ENCODE assay signal across 27 cellular contexts in the genomic region with DNA sequence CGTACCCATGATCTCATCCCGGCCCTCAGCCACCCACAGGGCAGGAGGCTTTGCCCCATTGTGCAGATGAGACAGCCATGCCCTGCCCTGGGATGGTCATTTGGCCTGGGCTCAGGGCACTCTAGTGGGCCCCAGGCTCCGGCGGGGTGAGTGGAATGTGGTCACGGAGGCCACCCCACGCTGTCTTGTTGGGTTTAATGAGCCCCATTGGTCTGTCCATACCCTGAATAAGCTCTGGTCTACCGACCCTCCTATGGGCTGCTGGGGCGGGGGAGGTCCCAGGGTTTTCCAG. TPM values are rescaled to one million over a fixed set of nuclear protein-coding genes. Genes with fewer than 3 reads are reported as not detected.
DNase-seq lines count a peak whose midpoint lies in the region; ATAC-seq and TF ChIP-seq lines count a peak whose summit lies in the region.
"Had no signal": no experiment of that assay in that cellular context is flagged by ENCODE, and none has a peak within 500 bp of the region (broad histone marks: within the 10 kb centered on the region; RNA-seq: fewer than 3 reads in every experiment).

No MANE protein-coding gene starts in this region.

- H3K4me1 Mint-ChIP-seq in activated naive CD4-positive, alpha-beta T cell treated with anti-CD3 and anti-CD28 coated beads, Interleukin-2, amount 50 U/mL, for 24 hours, result peaks cover 14% of the 10 kb centered on the region
- peaks cover 63% of the 10 kb centered on the region for H3K4me1 Mint-ChIP-seq in WTC11
- peaks cover 43% of the 10 kb centered on the region for H3K4me1 Mint-ChIP-seq in type B pancreatic cell (ENCODE audit: unreplicated experiment)

- no peaks in the 10 kb centered on the region for H3K27me3 ChIP-seq in foreskin keratinocyte
- no peaks in the 10 kb centered on the region for H3K27me3 ChIP-seq in spleen (replicated peaks in 1 of 7)
- H3K27me3 ChIP-seq: body of pancreas, gastrocnemius medialis, pancreas, tibial artery had no signal

- peak overlapping the region; percentile 99 for H3K27ac ChIP-seq in foreskin keratinocyte
- H3K27ac ChIP-seq in spleen, result no peak overlapping the region
- H3K27ac ChIP-seq: 22Rv1, body of pancreas, gastrocnemius medialis, left ventricle myocardium inferior, pancreas, tibial artery had no signal

- H3K9me3 ChIP-seq in spleen, result no peaks in the 10 kb centered on the region
- H3K9me3 ChIP-seq: body of pancreas, gastrocnemius medialis, left ventricle myocardium inferior, pancreas, tibial artery had no signal

- WGBS in spleen, 5 donors, result 81 to 100% (median 94%) methylated on average over 2 to 8 of the region's 8 CpGs

- H3K4me1 ChIP-seq in foreskin keratinocyte, result peaks cover 39% of the 10 kb centered on the region
- H3K4me1 ChIP-seq in spleen, result peaks cover 9 to 45% (median 30%) of the 10 kb centered on the region in 6 donors

- no peaks in the 10 kb centered on the region for H3K36me3 Mint-ChIP-seq in activated naive CD4-positive, alpha-beta T cell treated with anti-CD3 and anti-CD28 coated beads, Interleukin-2, amount 50 U/mL, for 24 hours
- no peaks in the 10 kb centered on the region for H3K36me3 Mint-ChIP-seq in activated naive CD4-positive, alpha-beta T cell treated with anti-CD3 and anti-CD28 coated beads, Interleukin-2, amount 50 U/mL, for 72 hours
- H3K36me3 Mint-ChIP-seq in WTC11 (no peaks in the 10 kb centered on the region), type B pancreatic cell (no peaks in the 10 kb centered on the region)
- H3K36me3 Mint-ChIP-seq: CD4-positive, CD25-positive, alpha-beta regulatory T cell had no signal

- TF ChIP-seq CTCF in WTC11 (IDR thresholded peaks at IDR 0.05), result no peak
- no peak for TF ChIP-seq CTCF in foreskin keratinocyte (conservative IDR thresholded peaks at IDR 0.05)
- no peak for TF ChIP-seq CTCF in type B pancreatic cell (conservative IDR thresholded peaks at IDR 0.05)
- no peak for TF ChIP-seq CTCF in spleen (IDR thresholded peaks at IDR 0.05 in 8 of 11, conservative IDR thresholded peaks at IDR 0.05 in 3 of 11)

- H3K27me3 Mint-ChIP-seq in activated naive CD4-positive, alpha-beta T cell treated with anti-CD3 and anti-CD28 coated beads, Interleukin-2, amount 50 U/mL, for 24 hours, result no peaks in the 10 kb centered on the region
- H3K27me3 Mint-ChIP-seq in WTC11 (ENCODE audit: low read depth), result no peaks in the 10 kb centered on the region
- no peaks in the 10 kb centered on the region for H3K27me3 Mint-ChIP-seq in type B pancreatic cell
- H3K27me3 Mint-ChIP-seq: CD4-positive, CD25-positive, alpha-beta regulatory T cell; stimulated activated naive CD8-positive, alpha-beta T cell treated with anti-CD3 and anti-CD28 coated beads, Interleukin-15, amount 100 ng/mL, for 72 hours had no signal

- TF ChIP-seq POLR2A in spleen (IDR thresholded peaks at IDR 0.05), result no peak

- no peak for DNase-seq in activated naive CD4-positive, alpha-beta T cell treated with anti-CD3 and anti-CD28 coated beads, Interleukin-2, amount 50 U/mL, for 72 hours (ENCODE audit: low spot score in 2 of 2)
- no peak for DNase-seq in WTC11 (ENCODE audit: low spot score)
- DNase-seq in foreskin keratinocyte, result peak; percentile 60 to 78
- no peak for DNase-seq in type B pancreatic cell (ENCODE audit: extremely low spot score, unreplicated experiment)
- DNase-seq in spleen, result no peak
- no peak for DNase-seq in stimulated activated CD4-positive, alpha-beta T cell treated with anti-CD3 and anti-CD28 coated beads, Interleukin-12 subunit alpha, Interleukin-12 subunit beta, amount 100 ng/mL, for 4 hours
- DNase-seq: activated B cell treated with CpG ODN at 0.5 μM for 24 hours; activated CD4-positive, alpha-beta T cell treated with anti-CD3 and anti-CD28 coated beads, Interleukin-2, amount 50 U/mL, for 48 hours; body of pancreas; CD4-positive, CD25-positive, alpha-beta regulatory T cell; erythroblast; gastrocnemius medialis; hippocampal formation; Karpas-422; left ventricle myocardium inferior; NCI-H1930; Right ventricle myocardium superior; stimulated activated naive CD8-positive, alpha-beta T cell treated with anti-CD3 and anti-CD28 coated beads, Interleukin-15, amount 100 ng/mL, for 72 hours; T-helper 9 cell; tibial artery had no signal

- H3K27ac Mint-ChIP-seq in activated naive CD4-positive, alpha-beta T cell treated with anti-CD3 and anti-CD28 coated beads, Interleukin-2, amount 50 U/mL, for 24 hours, result peak overlapping the region; percentile 65
- peak overlapping the region in 1 of 2 donors; percentile 42 for H3K27ac Mint-ChIP-seq in activated naive CD4-positive, alpha-beta T cell treated with anti-CD3 and anti-CD28 coated beads, Interleukin-2, amount 50 U/mL, for 72 hours
- H3K27ac Mint-ChIP-seq in WTC11, result no peak overlapping the region
- peak overlapping the region; percentile 88 for H3K27ac Mint-ChIP-seq in type B pancreatic cell
- H3K27ac Mint-ChIP-seq: activated B cell treated with CpG ODN at 0.5 μM for 24 hours; CD4-positive, CD25-positive, alpha-beta regulatory T cell; stimulated activated naive CD8-positive, alpha-beta T cell treated with anti-CD3 and anti-CD28 coated beads, Interleukin-15, amount 100 ng/mL, for 72 hours had no signal

- ATAC-seq in activated naive CD4-positive, alpha-beta T cell treated with anti-CD3 and anti-CD28 coated beads, Interleukin-2, amount 50 U/mL, for 72 hours, result no peak
- 0 out of 2 replicates have a peak, but pooled peaks have one; percentile 0 for ATAC-seq in WTC11
- ATAC-seq in foreskin keratinocyte, result peak; percentile 13
- ATAC-seq in GM19395 (IDR thresholded peaks at IDR 0.05; ENCODE audit: unreplicated experiment), result no peak
- ATAC-seq: body of pancreas; gastrocnemius medialis; right cardiac atrium; stimulated activated naive CD8-positive, alpha-beta T cell treated with anti-CD3 and anti-CD28 coated beads, Interleukin-15, amount 100 ng/mL, for 72 hours had no signal

- intact Hi-C loops in spleen (cut with DNase I; ENCODE audit: low total_unique reads), result no loop called here

- CTCF ChIA-PET in WTC11 (lab: Charles Lee), result interaction anchor here (0.6 to 4.1 kb wide), 11 partner anchors 23 to 171 kb away, joined by 3 to 22 read pairs (median 4); a partner anchor contains a TSS

- no peak overlapping the region for H3K4me3 Mint-ChIP-seq in activated naive CD4-positive, alpha-beta T cell treated with anti-CD3 and anti-CD28 coated beads, Interleukin-2, amount 50 U/mL, for 24 hours
- H3K4me3 Mint-ChIP-seq in WTC11 (no peak overlapping the region), type B pancreatic cell (peak overlapping the region; percentile 21)
- H3K4me3 Mint-ChIP-seq: activated B cell treated with CpG ODN at 0.5 μM for 24 hours; CD4-positive, CD25-positive, alpha-beta regulatory T cell; nephron; stimulated activated naive CD8-positive, alpha-beta T cell treated with anti-CD3 and anti-CD28 coated beads, Interleukin-15, amount 100 ng/mL, for 72 hours had no signal

- POLR2A ChIA-PET in WTC11 (lab: Charles Lee), result interaction anchor here (0.5 to 0.9 kb wide), 3 partner anchors 86 to 232 kb away, joined by 3 to 4 read pairs (median 3); no protein-coding TSS in a partner anchor

- H3K36me3 ChIP-seq in spleen, result no peaks in the 10 kb centered on the region
- H3K36me3 ChIP-seq: gastrocnemius medialis, left ventricle myocardium inferior, pancreas, tibial artery had no signal

- no peak overlapping the region for H3K4me3 ChIP-seq in spleen
- H3K4me3 ChIP-seq: body of pancreas, gastrocnemius medialis, left ventricle myocardium inferior, pancreas, tibial artery had no signal

- H3K9me3 Mint-ChIP-seq in activated naive CD4-positive, alpha-beta T cell treated with anti-CD3 and anti-CD28 coated beads, Interleukin-2, amount 50 U/mL, for 24 hours, result no peaks in the 10 kb centered on the region
- H3K9me3 Mint-ChIP-seq in activated naive CD4-positive, alpha-beta T cell treated with anti-CD3 and anti-CD28 coated beads, Interleukin-2, amount 50 U/mL, for 72 hours, result no peaks in the 10 kb centered on the region
- H3K9me3 Mint-ChIP-seq in WTC11 (no peaks in the 10 kb centered on the region), type B pancreatic cell (no peaks in the 10 kb centered on the region)
- H3K9me3 Mint-ChIP-seq: activated B cell treated with CpG ODN at 0.5 μM for 24 hours; CD4-positive, CD25-positive, alpha-beta regulatory T cell; nephron; stimulated activated naive CD8-positive, alpha-beta T cell treated with anti-CD3 and anti-CD28 coated beads, Interleukin-15, amount 100 ng/mL, for 72 hours had no signal

TF ChIP-seq in WTC11, 78 proteins besides CTCF, POLR2A, EP300 and RAD21 (continues in another document):
- no peak for TF ChIP-seq GABPB1 (CRISPR knock-in tag; IDR thresholded peaks at IDR 0.05)
- no peak for TF ChIP-seq CBFB (CRISPR knock-in tag; IDR thresholded peaks at IDR 0.05; ENCODE audit: low read depth)
- TF ChIP-seq, protein P1, sequence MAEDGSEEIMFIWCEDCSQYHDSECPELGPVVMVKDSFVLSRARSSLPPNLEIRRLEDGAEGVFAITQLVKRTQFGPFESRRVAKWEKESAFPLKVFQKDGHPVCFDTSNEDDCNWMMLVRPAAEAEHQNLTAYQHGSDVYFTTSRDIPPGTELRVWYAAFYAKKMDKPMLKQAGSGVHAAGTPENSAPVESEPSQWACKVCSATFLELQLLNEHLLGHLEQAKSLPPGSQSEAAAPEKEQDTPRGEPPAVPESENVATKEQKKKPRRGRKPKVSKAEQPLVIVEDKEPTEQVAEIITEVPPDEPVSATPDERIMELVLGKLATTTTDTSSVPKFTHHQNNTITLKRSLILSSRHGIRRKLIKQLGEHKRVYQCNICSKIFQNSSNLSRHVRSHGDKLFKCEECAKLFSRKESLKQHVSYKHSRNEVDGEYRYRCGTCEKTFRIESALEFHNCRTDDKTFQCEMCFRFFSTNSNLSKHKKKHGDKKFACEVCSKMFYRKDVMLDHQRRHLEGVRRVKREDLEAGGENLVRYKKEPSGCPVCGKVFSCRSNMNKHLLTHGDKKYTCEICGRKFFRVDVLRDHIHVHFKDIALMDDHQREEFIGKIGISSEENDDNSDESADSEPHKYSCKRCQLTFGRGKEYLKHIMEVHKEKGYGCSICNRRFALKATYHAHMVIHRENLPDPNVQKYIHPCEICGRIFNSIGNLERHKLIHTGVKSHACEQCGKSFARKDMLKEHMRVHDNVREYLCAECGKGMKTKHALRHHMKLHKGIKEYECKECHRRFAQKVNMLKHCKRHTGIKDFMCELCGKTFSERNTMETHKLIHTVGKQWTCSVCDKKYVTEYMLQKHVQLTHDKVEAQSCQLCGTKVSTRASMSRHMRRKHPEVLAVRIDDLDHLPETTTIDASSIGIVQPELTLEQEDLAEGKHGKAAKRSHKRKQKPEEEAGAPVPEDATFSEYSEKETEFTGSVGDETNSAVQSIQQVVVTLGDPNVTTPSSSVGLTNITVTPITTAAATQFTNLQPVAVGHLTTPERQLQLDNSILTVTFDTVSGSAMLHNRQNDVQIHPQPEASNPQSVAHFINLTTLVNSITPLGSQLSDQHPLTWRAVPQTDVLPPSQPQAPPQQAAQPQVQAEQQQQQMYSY (CRISPR knock-in tag; IDR thresholded peaks at IDR 0.05), result no peak

RNA-seq across cellular contexts. Expression of a gene that starts 50.6 kb away (rescaled TPM):
- 1 to 10 TPM; 1.3 to 2.4 TPM for total RNA-seq in activated naive CD4-positive, alpha-beta T cell treated with anti-CD3 and anti-CD28 coated beads, Interleukin-2, amount 50 U/mL, for 72 hours
- total RNA-seq in WTC11 (2021) (0.31 to 0.78 TPM (median 0.44 TPM) in 3 replicates), foreskin keratinocyte (0.07 and 0.14 TPM in 2 replicates), type B pancreatic cell (ENCODE audit: low replicate concordance) (0.10 TPM in 1 of 2 replicates, not detected in the other), spleen (100 to 1,000 TPM; 200 to 426 (median 316) TPM)
- polyA plus RNA-seq in foreskin keratinocyte (0.04 TPM in 1 of 2 replicates, not detected in the other), spleen (100 to 1,000 TPM in 1 of 3 donors, 10 to 100 TPM in 2; 63.4 to 121 (median 84.2) TPM)
- total RNA-seq: chondrocyte had no signal

Comparison
In these comparisons a context has a peak if more than half of its experiments do, and no peak if none do; other contexts are left out.
1. ATAC-seq: peak in WTC11 (single experiment) and foreskin keratinocyte (single experiment); none in activated naive CD4-positive, alpha-beta T cell treated with anti-CD3 and anti-CD28 coated beads, Interleukin-2, amount 50 U/mL, for 72 hours (0 of 2) and GM19395 (single experiment).
2. DNase-seq: peak in foreskin keratinocyte (2 of 2); none in activated naive CD4-positive, alpha-beta T cell treated with anti-CD3 and anti-CD28 coated beads, Interleukin-2, amount 50 U/mL, for 72 hours (0 of 2), WTC11 (single experiment), type B pancreatic cell (single experiment), spleen (single experiment) and stimulated activated CD4-positive, alpha-beta T cell treated with anti-CD3 and anti-CD28 coated beads, Interleukin-12 subunit alpha, Interleukin-12 subunit beta, amount 100 ng/mL, for 4 hours (single experiment).
3. RNA of a gene that starts 50.6 kb away (total RNA-seq): 200 to 426 TPM in spleen; 1.3 to 2.4 TPM in activated naive CD4-positive, alpha-beta T cell treated with anti-CD3 and anti-CD28 coated beads, Interleukin-2, amount 50 U/mL, for 72 hours, 0.31 to 0.78 TPM in WTC11, 0.07 to 0.14 TPM in foreskin keratinocyte and 0.10 TPM in type B pancreatic cell; every median in the first group is over 10 times any median in the second.